In the genomic region with DNA sequence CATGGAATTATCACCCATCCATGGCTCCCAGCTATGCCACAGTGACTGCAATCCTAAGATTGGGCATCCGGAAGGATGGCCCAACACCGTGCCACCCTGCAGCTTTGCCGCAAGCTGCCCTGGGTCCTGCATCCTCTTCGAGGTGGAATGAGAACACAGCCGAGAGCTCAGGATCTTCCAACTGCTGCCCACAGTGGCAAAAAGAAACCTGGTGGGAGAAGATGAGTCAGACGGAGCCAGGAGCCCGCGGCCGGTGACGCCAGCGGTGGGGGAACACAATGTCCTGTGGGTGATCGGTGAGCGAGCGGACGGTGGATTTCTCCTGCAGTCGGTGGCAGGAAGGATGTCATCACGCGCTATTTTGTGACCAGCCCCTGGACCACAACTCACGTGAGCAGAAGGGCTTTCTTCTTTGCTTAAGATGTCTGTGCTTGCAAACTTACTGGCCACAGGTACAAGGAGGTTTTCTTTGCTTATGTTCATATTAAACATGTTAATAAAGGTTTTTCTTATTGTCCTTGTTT, we compare ENCODE assay signal across 7 cellular contexts. TPM values are rescaled to one million over a fixed set of nuclear protein-coding genes. Genes with fewer than 3 reads are reported as not detected.
A peak's percentile ranks its signal among the peaks of the same experiment; 100 is the strongest.
DNase-seq lines count a peak whose midpoint lies in the region; ATAC-seq and TF ChIP-seq lines count a peak whose summit lies in the region.

No MANE protein-coding gene starts in this region.

- ATAC-seq in GM18861 (IDR thresholded peaks at IDR 0.05; ENCODE audit: unreplicated experiment) = peak; percentile 20
- no peak for ATAC-seq in GM21786 (IDR thresholded peaks at IDR 0.05; ENCODE audit: unreplicated experiment)

- TF ChIP-seq CTCF in NB4 (IDR thresholded peaks at IDR 0.05; ENCODE audit: low read depth, low read length) (no peak), coronary artery (IDR thresholded peaks at IDR 0.05) (no peak)

- peak; percentile 77 for DNase-seq in NB4 (ENCODE audit: low read depth)
- DNase-seq in activated CD4-positive, alpha-beta T cell treated with anti-CD3 and anti-CD28 coated beads, Interleukin-2, amount 50 U/mL, for 1 hour = peak; percentile 84
- DNase-seq in coronary artery (ENCODE audit: low spot score) = peak; percentile 89
- DNase-seq in myocyte (ENCODE audit: low read depth) = peak; percentile 83
- DNase-seq in stimulated activated naive CD4-positive, alpha-beta T cell (lab: John Stamatoyannopoulos, UW) = peak; percentile 55 to 77 (median 66)

- peak overlapping the region; percentile 47 to 93 for H3K27ac ChIP-seq in coronary artery

- TF ChIP-seq POLR2A in NB4 (IDR thresholded peaks at IDR 0.05; ENCODE audit: extremely low read depth, insufficient read length) = no peak

- peak overlapping the region; percentile 52 for H3K4me3 ChIP-seq in NB4 (ENCODE audit: low read depth, low read length)
- H3K4me3 ChIP-seq in coronary artery = peak overlapping the region; percentile 78

RNA-seq across cellular contexts. Expression of gene CD7, which starts 20.1 kb away (rescaled TPM):
- total RNA-seq in myocyte = 1.4 TPM in 1 of 2 replicates, not detected in the other
- 0.10 TPM for polyA plus RNA-seq in myocyte (2012)

RNA-seq across cellular contexts. Expression of gene CSNK1D, which starts 23.8 kb away (rescaled TPM):
- total RNA-seq in myocyte = 29.0 and 37.1 TPM in 2 replicates
- polyA plus RNA-seq in myocyte (2012) = 106 TPM

RNA-seq across cellular contexts. Expression of gene SECTM1, which starts 36.2 kb away (rescaled TPM):
- 65.8 and 76.1 TPM in 2 replicates for total RNA-seq in myocyte
- 5.2 TPM for polyA plus RNA-seq in myocyte (2012)
